ENCODE assay signal across 1 cellular context in the genomic region with DNA sequence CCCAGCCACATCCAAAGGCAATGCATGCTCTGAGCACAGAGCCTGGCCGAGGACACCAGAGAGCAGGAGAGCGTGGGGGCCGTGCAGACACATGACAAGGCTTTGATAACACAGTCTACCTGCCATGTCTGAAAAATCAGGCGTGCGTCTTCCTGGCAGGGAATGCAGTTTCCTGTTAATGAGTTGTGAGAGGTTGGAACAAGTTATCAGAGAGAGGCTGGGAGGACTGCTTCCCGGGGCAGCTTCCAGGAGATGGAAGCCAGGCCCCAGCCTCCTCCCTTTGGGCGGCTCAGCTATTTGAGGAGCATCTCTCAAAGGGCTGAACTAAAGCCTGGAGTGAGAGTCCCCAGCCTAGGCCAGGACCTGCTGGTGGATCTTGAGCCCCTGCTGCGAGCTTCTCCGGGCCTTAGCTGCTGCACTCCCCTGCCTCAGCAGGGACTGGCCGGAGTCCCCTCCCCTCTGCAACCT.
TF ChIP-seq lines count a peak whose summit lies in the region.

No MANE protein-coding gene starts in this region.

TF ChIP-seq in K562, 482 proteins besides CTCF, POLR2A, EP300 and RAD21 (continued from another document):
- TF ChIP-seq, protein P1, sequence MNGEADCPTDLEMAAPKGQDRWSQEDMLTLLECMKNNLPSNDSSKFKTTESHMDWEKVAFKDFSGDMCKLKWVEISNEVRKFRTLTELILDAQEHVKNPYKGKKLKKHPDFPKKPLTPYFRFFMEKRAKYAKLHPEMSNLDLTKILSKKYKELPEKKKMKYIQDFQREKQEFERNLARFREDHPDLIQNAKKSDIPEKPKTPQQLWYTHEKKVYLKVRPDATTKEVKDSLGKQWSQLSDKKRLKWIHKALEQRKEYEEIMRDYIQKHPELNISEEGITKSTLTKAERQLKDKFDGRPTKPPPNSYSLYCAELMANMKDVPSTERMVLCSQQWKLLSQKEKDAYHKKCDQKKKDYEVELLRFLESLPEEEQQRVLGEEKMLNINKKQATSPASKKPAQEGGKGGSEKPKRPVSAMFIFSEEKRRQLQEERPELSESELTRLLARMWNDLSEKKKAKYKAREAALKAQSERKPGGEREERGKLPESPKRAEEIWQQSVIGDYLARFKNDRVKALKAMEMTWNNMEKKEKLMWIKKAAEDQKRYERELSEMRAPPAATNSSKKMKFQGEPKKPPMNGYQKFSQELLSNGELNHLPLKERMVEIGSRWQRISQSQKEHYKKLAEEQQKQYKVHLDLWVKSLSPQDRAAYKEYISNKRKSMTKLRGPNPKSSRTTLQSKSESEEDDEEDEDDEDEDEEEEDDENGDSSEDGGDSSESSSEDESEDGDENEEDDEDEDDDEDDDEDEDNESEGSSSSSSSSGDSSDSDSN (IDR thresholded peaks at IDR 0.05; ENCODE audit: borderline replicate concordance in 1 of 2, low read depth in 2 of 2, low read length in 2 of 2), result peak in 1 of 2 experiments; percentile 50; a peak in 1 of 4 replicates
